ENCODE assay signal across 23 cellular contexts in genomic region chr9:128084746-128085145, GRCh38. TPM values are rescaled to one million over a fixed set of nuclear protein-coding genes. Genes with fewer than 3 reads are reported as not detected.
A peak's percentile ranks its signal among the peaks of the same experiment; 100 is the strongest.
DNase-seq lines count a peak whose midpoint lies in the region; TF ChIP-seq lines count a peak whose summit lies in the region.
"Had no signal": no experiment of that assay in that cellular context is flagged by ENCODE, and none has a peak within 500 bp of the region (broad histone marks: within the 10 kb centered on the region; RNA-seq: fewer than 3 reads in every experiment).

No MANE protein-coding gene starts in this region.

- H2AFZ ChIP-seq in PC-9 (no peak overlapping the region), fibroblast of lung (ENCODE audit: low read length) (no peak overlapping the region)

- H3K9me2 ChIP-seq in PC-9 (ENCODE audit: insufficient read depth) = no peaks in the 10 kb centered on the region

- no peaks in the 10 kb centered on the region; the same call in 1 of the 2 replicates for H3K36me3 Mint-ChIP-seq in HFFc6 (ENCODE audit: low read depth)

- H3K79me2 ChIP-seq in PC-9 (ENCODE audit: low read depth) = peaks cover 33% of the 10 kb centered on the region
- H3K79me2 ChIP-seq in fibroblast of lung (ENCODE audit: control insufficient read depth, insufficient read depth, low read length) = peaks cover 45% of the 10 kb centered on the region

- H3K36me3 ChIP-seq in PC-9 (ENCODE audit: low read depth) = no peaks in the 10 kb centered on the region
- no peaks in the 10 kb centered on the region for H3K36me3 ChIP-seq in fibroblast of lung (ENCODE audit: control insufficient read depth, insufficient read depth, low read length)
- H3K36me3 ChIP-seq in vagina = no peaks in the 10 kb centered on the region

- TF ChIP-seq CTCF in HFFc6 (IDR thresholded peaks at IDR 0.05) (no peak), PC-9 (conservative IDR thresholded peaks at IDR 0.05) (no peak), fibroblast of lung (conservative IDR thresholded peaks at IDR 0.05 in 1 of 2, IDR thresholded peaks at IDR 0.05 in 1 of 2; ENCODE audit: low read depth in 1 of 2, low read length in 2 of 2) (no peak), vagina (IDR thresholded peaks at IDR 0.05) (no peak)

- H3K27me3 Mint-ChIP-seq in HFFc6 (ENCODE audit: insufficient read depth) = no peaks in the 10 kb centered on the region; the same call in 1 of the 2 replicates
- H3K27me3 Mint-ChIP-seq: CD4-positive, alpha-beta T cell had no signal

- H3K4me1 ChIP-seq in PC-9 (replicated peaks; ENCODE audit: insufficient read depth) (peaks cover 10% of the 10 kb centered on the region; the same call in 1 of the 2 replicates), fibroblast of lung (ENCODE audit: control insufficient read depth, extremely low read depth, insufficient read depth, low read length) (peaks cover 18% of the 10 kb centered on the region), vagina (peaks cover 67% of the 10 kb centered on the region)

- H3K9me3 Mint-ChIP-seq in HFFc6 = no peaks in the 10 kb centered on the region
- H3K9me3 Mint-ChIP-seq: CD4-positive, alpha-beta T cell had no signal

- CTCF ChIA-PET in PC-9 (lab: Charles Lee) = interaction anchor here (0.7 kb wide), 1 partner anchor 12 kb away, joined by 4 read pairs; no protein-coding TSS in a partner anchor

- intact Hi-C loops in PC-9 (cut with micrococcal nuclease; ENCODE audit: unreplicated experiment) = no loop called here
- intact Hi-C loops in vagina (cut with DNase I) = no loop called here

- peaks cover 37% of the 10 kb centered on the region for H3K4me1 Mint-ChIP-seq in HFFc6 (ENCODE audit: low read depth)

- no peak overlapping the region for H3K27ac ChIP-seq in PC-9
- H3K27ac ChIP-seq in fibroblast of lung (ENCODE audit: insufficient read depth, low read length) = no peak overlapping the region
- peak overlapping the region; percentile 57 for H3K27ac ChIP-seq in vagina
- no peak overlapping the region for H3K27ac ChIP-seq in caudate nucleus (ENCODE audit: low read depth, low read length)
- H3K27ac ChIP-seq: BLaER1, SJCRH30 had no signal

- no peak for DNase-seq in HFFc6
- DNase-seq in PC-9 = no peak
- peak; percentile 24 to 42 for DNase-seq in fibroblast of lung (ENCODE audit: low read depth in 2 of 2)
- no peak for DNase-seq in vagina (ENCODE audit: extremely low spot score in 2 of 2)
- DNase-seq in caudate nucleus (lab: John Stamatoyannopoulos, UW) = no peak
- no peak for DNase-seq in GM19240 (ENCODE audit: insufficient read length, low spot score)
- no peak for DNase-seq in stimulated activated CD4-positive, alpha-beta T cell treated with anti-CD3 and anti-CD28 coated beads, Interleukin-2, amount 100 ng/mL, for 48 hours
- DNase-seq: CD4-positive, alpha-beta T cell; COR-L47; DMS 273 treated with DMSO at 0.1 percent for 48 hours; DMS79 treated with DMSO at 0.1 percent for 48 hours; H7; KG1; NCI-H1092 treated with DMSO at 0.1 percent for 48 hours; NCI-H1436 treated with DMSO at 0.1 percent for 48 hours; NCI-H1930; NCI-H2227 treated with DMSO at 0.1 percent for 48 hours; NCI-H510A; NCI-H774; NK-92 treated with Interleukin-12 subunit alpha and Interleukin-12 subunit beta, amount 100 ng/mL, for 24 hours; SJCRH30 had no signal

- no peak overlapping the region for H3K9ac ChIP-seq in fibroblast of lung (ENCODE audit: insufficient read depth, low read length)
- H3K9ac ChIP-seq: BLaER1 had no signal

- H3K4me3 Mint-ChIP-seq in HFFc6 = no peak overlapping the region
- H3K4me3 Mint-ChIP-seq: CD4-positive, alpha-beta T cell had no signal

- H3K27me3 ChIP-seq in PC-9 (ENCODE audit: insufficient read depth, low read depth) (no peaks in the 10 kb centered on the region), fibroblast of lung (ENCODE audit: control insufficient read depth, insufficient read depth, low read length) (no peaks in the 10 kb centered on the region), vagina (no peaks in the 10 kb centered on the region)
- H3K27me3 ChIP-seq: BLaER1, SJCRH30 had no signal

- no peaks in the 10 kb centered on the region for H3K9me3 ChIP-seq in PC-9 (ENCODE audit: insufficient read depth, low read depth)
- no peaks in the 10 kb centered on the region for H3K9me3 ChIP-seq in fibroblast of lung (ENCODE audit: control insufficient read depth, insufficient read depth, low read depth, low read length)
- H3K9me3 ChIP-seq in vagina = no peaks in the 10 kb centered on the region
- H3K9me3 ChIP-seq: BLaER1, SJCRH30 had no signal

- H3K27ac Mint-ChIP-seq in HFFc6 = peak overlapping the region; percentile 43

- no peak for TF ChIP-seq POLR2A in vagina (IDR thresholded peaks at IDR 0.05)

- H4K20me1 ChIP-seq in PC-9 (ENCODE audit: insufficient read depth) (no peaks in the 10 kb centered on the region), fibroblast of lung (ENCODE audit: control insufficient read depth, extremely low read depth, insufficient read depth, low read length) (no peaks in the 10 kb centered on the region)

- POLR2A ChIA-PET in PC-9 (lab: Charles Lee; ENCODE audit: unreplicated experiment) = no interaction called here

- H3K4me2 ChIP-seq in PC-9 (no peak overlapping the region), fibroblast of lung (ENCODE audit: extremely low read depth, insufficient read depth, low read length) (no peak overlapping the region)
- H3K4me2 ChIP-seq: BLaER1 had no signal

- no peak overlapping the region for H3K4me3 ChIP-seq in PC-9
- H3K4me3 ChIP-seq in fibroblast of lung (replicated peaks in 1 of 4; ENCODE audit: control extremely low read depth in 1 of 4, insufficient read depth in 1 of 4, low read depth in 3 of 4, low read length in 4 of 4) = no peak overlapping the region
- H3K4me3 ChIP-seq in vagina = no peak overlapping the region
- H3K4me3 ChIP-seq: BLaER1, GM12878, SJCRH30 had no signal

- H3F3A ChIP-seq in PC-9 (ENCODE audit: insufficient read depth, low read depth) = peaks cover 12% of the 10 kb centered on the region

- BruUV-seq in PC-9 (replicated peaks; lab: Mats Ljungman, UMichigan) = TSS peak; percentile 11

RNA-seq across cellular contexts. Expression of gene SLC25A25, which starts 16.7 kb away (rescaled TPM):
- total RNA-seq in HFFc6 (2021; fragmentation: NEBNext Ultra II Directional; extraction: Animal tissue kit (Norgen Biotek cat#: 25700)) = 10 to 100 TPM; 16.5 to 20.7 (median 18.4) TPM
- 11.7 and 13.4 TPM in 2 replicates for total RNA-seq in PC-9 (2021)
- 24.1 and 30.7 TPM in 2 replicates for total RNA-seq in fibroblast of lung
- polyA plus RNA-seq in fibroblast of lung = 11.2 and 14.0 TPM in 2 replicates
- polyA plus RNA-seq in fibroblast of lung (2012) = 14.1 and 16.2 TPM in 2 replicates
- polyA minus RNA-seq in fibroblast of lung (ENCODE audit: low replicate concordance) = 19.2 and 22.6 TPM in 2 replicates
- 44.4 TPM for total RNA-seq in vagina

RNA-seq across cellular contexts. Expression of gene NAIF1, which starts 17.6 kb away (rescaled TPM):
- 10 to 100 TPM in 3 of 6 experiments, 1 to 10 TPM in 3; 8.7 to 11.5 (median 9.8) TPM for total RNA-seq in HFFc6 (2021; fragmentation: NEBNext Ultra II Directional; extraction: Animal tissue kit (Norgen Biotek cat#: 25700))
- total RNA-seq in PC-9 (2021) (16.1 and 17.3 TPM in 2 replicates), fibroblast of lung (12.6 and 13.2 TPM in 2 replicates), vagina (13.3 TPM)
- polyA plus RNA-seq in fibroblast of lung = 5.5 and 7.1 TPM in 2 replicates
- 6.4 and 8.0 TPM in 2 replicates for polyA plus RNA-seq in fibroblast of lung (2012)
- 3.0 and 20.0 TPM in 2 replicates for polyA minus RNA-seq in fibroblast of lung (ENCODE audit: low replicate concordance)

RNA-seq across cellular contexts. Expression of gene PTGES2, which starts 42.8 kb away (rescaled TPM):
- 10 to 100 TPM; 68.5 to 82.8 (median 70.6) TPM for total RNA-seq in HFFc6 (2021; fragmentation: NEBNext Ultra II Directional; extraction: Animal tissue kit (Norgen Biotek cat#: 25700))
- total RNA-seq in PC-9 (2021) = 95.2 and 124 TPM in 2 replicates
- total RNA-seq in fibroblast of lung = 57.3 and 57.6 TPM in 2 replicates
- 44.8 and 60.7 TPM in 2 replicates for polyA plus RNA-seq in fibroblast of lung
- polyA plus RNA-seq in fibroblast of lung (2012) = 47.2 and 75.5 TPM in 2 replicates
- polyA minus RNA-seq in fibroblast of lung (ENCODE audit: low replicate concordance) = 38.8 and 98.7 TPM in 2 replicates
- total RNA-seq in vagina = 101 TPM

Comparison
In these comparisons a context has a peak if more than half of its experiments do, and no peak if none do; other contexts are left out.
1. DNase-seq: peak in fibroblast of lung (2 of 2); none in HFFc6 (single experiment), PC-9 (0 of 2), vagina (0 of 2), caudate nucleus (0 of 61), GM19240 (single experiment) and stimulated activated CD4-positive, alpha-beta T cell treated with anti-CD3 and anti-CD28 coated beads, Interleukin-2, amount 100 ng/mL, for 48 hours (0 of 2).